ENCODE assay signal across 8 cellular contexts in genomic region chr6:116570856-116571682, GRCh38. TPM values are rescaled to one million over a fixed set of nuclear protein-coding genes. Genes with fewer than 3 reads are reported as not detected.
DNase-seq lines count a peak whose midpoint lies in the region; ATAC-seq and TF ChIP-seq lines count a peak whose summit lies in the region.

TSS of gene RWDD1 (plus strand) at chr6:116571504. CDS start at chr6:116571583, 79 bp downstream.

- WGBS in tibial nerve, 2 donors: 0% methylated on average over 36 to 58 of the region's 62 CpGs

- H3K27ac Mint-ChIP-seq in activated naive CD8-positive, alpha-beta T cell treated with anti-CD3 and anti-CD28 coated beads, Interleukin-2, amount 50 U/mL, for 24 hours: peak within 1 kb of the TSS; percentile 97

- peak within 1 kb of the TSS; percentile 91 for H3K9ac ChIP-seq in parathyroid adenoma

- peak; percentile 40 to 94 for TF ChIP-seq EP300 in tibial nerve (IDR thresholded peaks at IDR 0.05)

- H3K9me3 Mint-ChIP-seq in activated naive CD8-positive, alpha-beta T cell treated with anti-CD3 and anti-CD28 coated beads, Interleukin-2, amount 50 U/mL, for 24 hours: no peaks in the 10 kb centered on the region

- no peaks in the 10 kb centered on the region for H3K36me3 ChIP-seq in parathyroid adenoma (ENCODE audit: control insufficient read depth, insufficient read depth, low read length)
- peaks cover 0 to 7% (median 0%) of the 10 kb centered on the region in 3 donors for H3K36me3 ChIP-seq in tibial nerve

- H3K36me3 Mint-ChIP-seq in activated naive CD8-positive, alpha-beta T cell treated with anti-CD3 and anti-CD28 coated beads, Interleukin-2, amount 50 U/mL, for 24 hours (ENCODE audit: low read depth): peaks cover 22% of the 10 kb centered on the region

- H3K27me3 ChIP-seq in parathyroid adenoma (ENCODE audit: control insufficient read depth, insufficient read depth, low read length) (no peaks in the 10 kb centered on the region), tibial nerve (no peaks in the 10 kb centered on the region)

- peak; percentile 24 to 67 for TF ChIP-seq POLR2A in tibial nerve (IDR thresholded peaks at IDR 0.05)

- TF ChIP-seq CTCF in GM12874 (IDR thresholded peaks at IDR 0.05; ENCODE audit: insufficient read depth, low read depth, low read length) (peak; percentile 29), parathyroid adenoma (IDR thresholded peaks at IDR 0.05) (peak; percentile 29), tibial nerve (IDR thresholded peaks at IDR 0.05) (peak in 3 of 5 experiments; percentile 19 to 74 (median 41))

- peak; percentile 92 for DNase-seq in NCI-H1417 treated with DMSO at 0.1 percent for 48 hours (lab: John Stamatoyannopoulos, UW)
- peak; percentile 97 for DNase-seq in SW480 (ENCODE audit: low spot score)
- DNase-seq in activated naive CD8-positive, alpha-beta T cell treated with anti-CD3 and anti-CD28 coated beads, Interleukin-2, amount 50 U/mL, for 24 hours: peak; percentile 96
- DNase-seq in Right ventricle myocardium superior: peak; percentile 100
- peak; percentile 94 to 95 for DNase-seq in tibial nerve (ENCODE audit: low spot score in 2 of 2)

- ATAC-seq in HG02763 (IDR thresholded peaks at IDR 0.05; ENCODE audit: unreplicated experiment) (peak; percentile 94), Right ventricle myocardium superior (ENCODE audit: poor library complexity) (peak; percentile 97)
- peak; percentile 98 for ATAC-seq in activated naive CD8-positive, alpha-beta T cell treated with anti-CD3 and anti-CD28 coated beads, Interleukin-2, amount 50 U/mL, for 24 hours

- peak within 1 kb of the TSS; percentile 86 for H3K4me2 ChIP-seq in parathyroid adenoma (ENCODE audit: low read length)

- no peaks in the 10 kb centered on the region for H3K27me3 Mint-ChIP-seq in activated naive CD8-positive, alpha-beta T cell treated with anti-CD3 and anti-CD28 coated beads, Interleukin-2, amount 50 U/mL, for 24 hours

- peaks cover 47% of the 10 kb centered on the region for H3K4me1 Mint-ChIP-seq in activated naive CD8-positive, alpha-beta T cell treated with anti-CD3 and anti-CD28 coated beads, Interleukin-2, amount 50 U/mL, for 24 hours

- H3K4me3 Mint-ChIP-seq in activated naive CD8-positive, alpha-beta T cell treated with anti-CD3 and anti-CD28 coated beads, Interleukin-2, amount 50 U/mL, for 24 hours: peak within 1 kb of the TSS; percentile 98

- H3K79me2 ChIP-seq in parathyroid adenoma: peaks cover 35% of the 10 kb centered on the region

- intact Hi-C loops in Right ventricle myocardium superior (cut with DNase I): no loop called here

- peaks cover 16% of the 10 kb centered on the region for H3K4me1 ChIP-seq in parathyroid adenoma
- peaks cover 0 to 54% (median 22%) of the 10 kb centered on the region in 4 donors for H3K4me1 ChIP-seq in tibial nerve

- peak within 1 kb of the TSS; percentile 93 for H2AFZ ChIP-seq in parathyroid adenoma

- H3K9me3 ChIP-seq in parathyroid adenoma (ENCODE audit: control insufficient read depth, low read length) (no peaks in the 10 kb centered on the region), tibial nerve (no peaks in the 10 kb centered on the region)

- peak within 1 kb of the TSS; percentile 92 for H3K27ac ChIP-seq in parathyroid adenoma
- peak within 1 kb of the TSS; percentile 53 to 91 (median 88) for H3K27ac ChIP-seq in tibial nerve

- H3K4me3 ChIP-seq in parathyroid adenoma (ENCODE audit: low read depth, low read length) (peak within 1 kb of the TSS; percentile 77), tibial nerve (peak within 1 kb of the TSS; percentile 66 to 84 (median 70))

RNA-seq across cellular contexts. Expression of gene RWDD1, which starts in this region (rescaled TPM):
- 65.2 TPM for total RNA-seq in Right ventricle myocardium superior
- total RNA-seq in tibial nerve: 10 to 100 TPM; 27.5 to 40.4 (median 35.7) TPM

Comparison
In these comparisons a context has a peak if more than half of its experiments do, and no peak if none do; other contexts are left out.
1. Peak in every context shown above with its lines: DNase-seq, ATAC-seq, H3K4me3 ChIP-seq and H3K27ac ChIP-seq.